In genomic region chr3:149998946-149999345, GRCh38 we compare ENCODE assay signal across 33 cellular contexts.
"Had no signal": no experiment of that assay in that cellular context is flagged by ENCODE, and none has a peak within 500 bp of the region (broad histone marks: within the 10 kb centered on the region; RNA-seq: fewer than 3 reads in every experiment).

No MANE protein-coding gene starts in this region.

- DNase-seq: activated B cell treated with CpG ODN at 0.5 μM for 24 hours; activated CD4-positive, alpha-beta memory T cell treated with anti-CD3 and anti-CD28 coated beads for 36 hours; activated CD4-positive, alpha-beta T cell treated with anti-CD3 and anti-CD28 coated beads for 4 hours; activated CD4-positive, alpha-beta T cell treated with anti-CD3 and anti-CD28 coated beads, Interleukin-2, amount 10 ng/mL, durations not matched to agents 24 days and 14 days; activated CD4-positive, alpha-beta T cell treated with anti-CD3 and anti-CD28 coated beads, Interleukin-2, amount 50 U/mL, for 1 hour; activated CD4-positive, alpha-beta T cell treated with anti-CD3 and anti-CD28 coated beads, Interleukin-2, amount 50 U/mL, for 4 hours; activated CD4-positive, CD25-positive, alpha-beta regulatory T cell treated with anti-CD3 and anti-CD28 coated beads, Interleukin-2, amount 50 U/mL, for 72 hours; activated CD8-positive, alpha-beta memory T cell treated with anti-CD3 and anti-CD28 coated beads, Interleukin-2, amount 50 U/mL, for 4 hours; activated CD8-positive, alpha-beta T cell treated with anti-CD3 and anti-CD28 coated beads for 36 hours; activated effector memory CD4-positive, alpha-beta T cell treated with anti-CD3 and anti-CD28 coated beads, Interleukin-2, amount 50 U/mL, for 16 hours; activated gamma-delta T cell treated with Interleukin-2 at 50 U/mL for 16 hours; activated naive CD4-positive, alpha-beta T cell; activated naive CD4-positive, alpha-beta T cell treated with anti-CD3 and anti-CD28 coated beads for 36 hours; activated naive CD4-positive, alpha-beta T cell treated with anti-CD3 and anti-CD28 coated beads, Interleukin-2, amount 50 U/mL, for 16 hours; activated naive CD8-positive, alpha-beta T cell treated with anti-CD3 and anti-CD28 coated beads for 36 hours; activated T-cell treated with anti-CD3 and anti-CD28 coated beads for 4 hours; activated T-cell treated with anti-CD3 and anti-CD28 coated beads, Interleukin-2, amount 50 U/mL, for 1 hour; activated T-cell treated with anti-CD3 and anti-CD28 coated beads, Interleukin-2, amount 50 U/mL, for 4 hours; activated T-cell treated with anti-CD3 and anti-CD28 coated beads, Interleukin-2, amount 50 U/mL, for 72 hours; amygdala; anterior cingulate cortex; body of pancreas; brain microvascular endothelial cell; central memory CD4-positive, alpha-beta T cell; T-helper 1 cell; T-helper 2 cell; T-helper 9 cell had no signal

- H3K4me1 ChIP-seq: ascending aorta, body of pancreas, breast epithelium had no signal

- ATAC-seq: activated CD8-positive, alpha-beta T cell treated with anti-CD3 and anti-CD28 coated beads for 36 hours; activated naive CD4-positive, alpha-beta T cell treated with anti-CD3 and anti-CD28 coated beads, Interleukin-2, amount 50 U/mL, for 72 hours; activated T-cell treated with anti-CD3 and anti-CD28 coated beads, Interleukin-2, amount 50 U/mL, for 4 hours; activated T-cell treated with anti-CD3 and anti-CD28 coated beads, Interleukin-2, amount 50 U/mL, for 72 hours; activated T-helper 17 cell treated with anti-CD3 and anti-CD28 coated beads, Interleukin-2, amount 50 U/mL, for 72 hours; body of pancreas had no signal

- H3K27me3 ChIP-seq: ascending aorta, body of pancreas, brain microvascular endothelial cell, breast epithelium had no signal

- H3K27ac ChIP-seq: ascending aorta, body of pancreas, brain microvascular endothelial cell, breast epithelium, VCaP had no signal

- FAIRE-seq: TTC549 had no signal

- H3K9me3 ChIP-seq: body of pancreas had no signal

- H3K4me3 ChIP-seq: ascending aorta, body of pancreas, breast epithelium had no signal

- H3K36me3 ChIP-seq: ascending aorta, brain microvascular endothelial cell, breast epithelium had no signal
